Comparison of ENCODE assay signal across 1 cellular context in genomic region chr14:71140157-71140556, GRCh38.
TF ChIP-seq lines count a peak whose summit lies in the region.

No MANE protein-coding gene starts in this region.

TF ChIP-seq in GM23338, 12 proteins besides CTCF, POLR2A, EP300 and RAD21 (continued from another document):
- TF ChIP-seq, protein P1, sequence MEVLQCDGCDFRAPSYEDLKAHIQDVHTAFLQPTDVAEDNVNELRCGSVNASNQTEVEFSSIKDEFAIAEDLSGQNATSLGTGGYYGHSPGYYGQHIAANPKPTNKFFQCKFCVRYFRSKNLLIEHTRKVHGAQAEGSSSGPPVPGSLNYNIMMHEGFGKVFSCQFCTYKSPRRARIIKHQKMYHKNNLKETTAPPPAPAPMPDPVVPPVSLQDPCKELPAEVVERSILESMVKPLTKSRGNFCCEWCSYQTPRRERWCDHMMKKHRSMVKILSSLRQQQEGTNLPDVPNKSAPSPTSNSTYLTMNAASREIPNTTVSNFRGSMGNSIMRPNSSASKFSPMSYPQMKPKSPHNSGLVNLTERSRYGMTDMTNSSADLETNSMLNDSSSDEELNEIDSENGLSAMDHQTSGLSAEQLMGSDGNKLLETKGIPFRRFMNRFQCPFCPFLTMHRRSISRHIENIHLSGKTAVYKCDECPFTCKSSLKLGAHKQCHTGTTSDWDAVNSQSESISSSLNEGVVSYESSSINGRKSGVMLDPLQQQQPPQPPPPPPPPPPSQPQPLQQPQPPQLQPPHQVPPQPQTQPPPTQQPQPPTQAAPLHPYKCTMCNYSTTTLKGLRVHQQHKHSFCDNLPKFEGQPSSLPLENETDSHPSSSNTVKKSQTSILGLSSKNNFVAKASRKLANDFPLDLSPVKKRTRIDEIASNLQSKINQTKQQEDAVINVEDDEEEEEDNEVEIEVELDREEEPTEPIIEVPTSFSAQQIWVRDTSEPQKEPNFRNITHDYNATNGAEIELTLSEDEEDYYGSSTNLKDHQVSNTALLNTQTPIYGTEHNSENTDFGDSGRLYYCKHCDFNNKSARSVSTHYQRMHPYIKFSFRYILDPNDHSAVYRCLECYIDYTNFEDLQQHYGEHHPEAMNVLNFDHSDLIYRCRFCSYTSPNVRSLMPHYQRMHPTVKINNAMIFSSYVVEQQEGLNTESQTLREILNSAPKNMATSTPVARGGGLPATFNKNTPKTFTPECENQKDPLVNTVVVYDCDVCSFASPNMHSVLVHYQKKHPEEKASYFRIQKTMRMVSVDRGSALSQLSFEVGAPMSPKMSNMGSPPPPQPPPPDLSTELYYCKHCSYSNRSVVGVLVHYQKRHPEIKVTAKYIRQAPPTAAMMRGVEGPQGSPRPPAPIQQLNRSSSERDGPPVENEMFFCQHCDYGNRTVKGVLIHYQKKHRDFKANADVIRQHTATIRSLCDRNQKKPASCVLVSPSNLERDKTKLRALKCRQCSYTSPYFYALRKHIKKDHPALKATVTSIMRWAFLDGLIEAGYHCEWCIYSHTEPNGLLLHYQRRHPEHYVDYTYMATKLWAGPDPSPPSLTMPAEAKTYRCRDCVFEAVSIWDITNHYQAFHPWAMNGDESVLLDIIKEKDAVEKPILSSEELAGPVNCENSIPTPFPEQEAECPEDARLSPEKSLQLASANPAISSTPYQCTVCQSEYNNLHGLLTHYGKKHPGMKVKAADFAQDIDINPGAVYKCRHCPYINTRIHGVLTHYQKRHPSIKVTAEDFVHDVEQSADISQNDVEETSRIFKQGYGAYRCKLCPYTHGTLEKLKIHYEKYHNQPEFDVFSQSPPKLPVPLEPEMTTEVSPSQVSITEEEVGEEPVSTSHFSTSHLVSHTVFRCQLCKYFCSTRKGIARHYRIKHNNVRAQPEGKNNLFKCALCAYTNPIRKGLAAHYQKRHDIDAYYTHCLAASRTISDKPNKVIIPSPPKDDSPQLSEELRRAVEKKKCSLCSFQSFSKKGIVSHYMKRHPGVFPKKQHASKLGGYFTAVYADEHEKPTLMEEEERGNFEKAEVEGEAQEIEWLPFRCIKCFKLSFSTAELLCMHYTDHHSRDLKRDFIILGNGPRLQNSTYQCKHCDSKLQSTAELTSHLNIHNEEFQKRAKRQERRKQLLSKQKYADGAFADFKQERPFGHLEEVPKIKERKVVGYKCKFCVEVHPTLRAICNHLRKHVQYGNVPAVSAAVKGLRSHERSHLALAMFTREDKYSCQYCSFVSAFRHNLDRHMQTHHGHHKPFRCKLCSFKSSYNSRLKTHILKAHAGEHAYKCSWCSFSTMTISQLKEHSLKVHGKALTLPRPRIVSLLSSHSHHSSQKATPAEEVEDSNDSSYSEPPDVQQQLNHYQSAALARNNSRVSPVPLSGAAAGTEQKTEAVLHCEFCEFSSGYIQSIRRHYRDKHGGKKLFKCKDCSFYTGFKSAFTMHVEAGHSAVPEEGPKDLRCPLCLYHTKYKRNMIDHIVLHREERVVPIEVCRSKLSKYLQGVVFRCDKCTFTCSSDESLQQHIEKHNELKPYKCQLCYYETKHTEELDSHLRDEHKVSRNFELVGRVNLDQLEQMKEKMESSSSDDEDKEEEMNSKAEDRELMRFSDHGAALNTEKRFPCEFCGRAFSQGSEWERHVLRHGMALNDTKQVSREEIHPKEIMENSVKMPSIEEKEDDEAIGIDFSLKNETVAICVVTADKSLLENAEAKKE (CRISPR knock-in tag; IDR thresholded peaks at IDR 0.05) = no peak
- TF ChIP-seq CREB1 (CRISPR knock-in tag; IDR thresholded peaks at IDR 0.05; ENCODE audit: low read depth) (no peak), NANOG (IDR thresholded peaks at IDR 0.05; ENCODE audit: borderline replicate concordance) (no peak), STAT1 (IDR thresholded peaks at IDR 0.05; ENCODE audit: unreplicated experiment) (no peak), EZH2phosphoT487 (IDR thresholded peaks at IDR 0.05; ENCODE audit: unreplicated experiment) (no peak), JUNB (IDR thresholded peaks at IDR 0.05; ENCODE audit: unreplicated experiment) (no peak)
- TF ChIP-seq, protein P2, sequence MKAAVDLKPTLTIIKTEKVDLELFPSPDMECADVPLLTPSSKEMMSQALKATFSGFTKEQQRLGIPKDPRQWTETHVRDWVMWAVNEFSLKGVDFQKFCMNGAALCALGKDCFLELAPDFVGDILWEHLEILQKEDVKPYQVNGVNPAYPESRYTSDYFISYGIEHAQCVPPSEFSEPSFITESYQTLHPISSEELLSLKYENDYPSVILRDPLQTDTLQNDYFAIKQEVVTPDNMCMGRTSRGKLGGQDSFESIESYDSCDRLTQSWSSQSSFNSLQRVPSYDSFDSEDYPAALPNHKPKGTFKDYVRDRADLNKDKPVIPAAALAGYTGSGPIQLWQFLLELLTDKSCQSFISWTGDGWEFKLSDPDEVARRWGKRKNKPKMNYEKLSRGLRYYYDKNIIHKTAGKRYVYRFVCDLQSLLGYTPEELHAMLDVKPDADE (IDR thresholded peaks at IDR 0.05) = no peak
